ENCODE assay signal across 1 cellular context in the genomic region with DNA sequence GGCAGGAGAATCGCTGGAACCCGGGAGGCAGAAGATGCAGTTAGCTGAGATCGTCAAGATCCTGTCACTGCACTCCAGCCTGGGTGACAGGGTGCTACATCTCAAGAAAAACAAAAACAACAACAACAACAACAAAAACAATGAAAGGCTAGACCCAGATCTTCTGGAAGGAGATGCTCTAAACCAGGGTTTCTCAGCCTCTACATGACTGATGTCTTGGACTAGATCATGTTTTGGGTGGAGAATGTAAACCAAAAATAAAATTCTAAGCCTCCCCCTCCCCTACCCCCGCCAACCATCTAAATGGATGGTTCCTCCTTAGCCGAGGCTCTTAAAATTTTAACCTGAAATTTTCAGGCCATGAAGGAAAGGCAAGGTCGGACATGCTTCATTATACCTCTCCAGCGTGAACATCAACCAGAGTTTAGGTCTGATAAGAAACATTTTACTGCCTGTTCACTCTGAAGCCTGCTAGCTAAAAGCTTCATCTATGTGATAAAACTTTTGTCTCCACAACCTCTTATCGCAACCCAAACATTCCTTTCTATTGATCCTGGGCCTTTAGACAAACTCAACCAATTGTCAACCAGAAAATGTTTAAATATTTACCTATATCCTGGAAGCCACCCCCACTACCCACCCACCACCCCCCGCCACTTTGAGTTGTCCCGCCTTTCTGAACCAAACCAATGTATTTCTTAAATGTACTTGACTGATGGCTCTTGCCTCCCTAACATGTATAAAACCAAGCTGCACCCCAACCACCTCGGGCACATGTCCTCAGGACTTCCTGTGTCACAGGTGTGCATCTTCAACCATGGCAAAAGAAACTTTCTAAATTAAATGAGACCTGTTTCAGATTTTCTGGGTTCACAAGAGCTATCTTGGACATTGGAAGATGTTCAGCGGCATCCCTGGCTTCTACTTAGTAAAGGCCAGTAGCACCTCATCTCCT.
TF ChIP-seq lines count a peak whose summit lies in the region.

No MANE protein-coding gene starts in this region.

TF ChIP-seq in HEK293, 187 proteins besides CTCF, POLR2A, EP300 and RAD21 (continued from another document):
- TF ChIP-seq ZFHX2 (tag by site-specific recombination; conservative IDR thresholded peaks at IDR 0.05), result peak; percentile 22; the same call in 1 of the 2 replicates
- TF ChIP-seq, protein P1, sequence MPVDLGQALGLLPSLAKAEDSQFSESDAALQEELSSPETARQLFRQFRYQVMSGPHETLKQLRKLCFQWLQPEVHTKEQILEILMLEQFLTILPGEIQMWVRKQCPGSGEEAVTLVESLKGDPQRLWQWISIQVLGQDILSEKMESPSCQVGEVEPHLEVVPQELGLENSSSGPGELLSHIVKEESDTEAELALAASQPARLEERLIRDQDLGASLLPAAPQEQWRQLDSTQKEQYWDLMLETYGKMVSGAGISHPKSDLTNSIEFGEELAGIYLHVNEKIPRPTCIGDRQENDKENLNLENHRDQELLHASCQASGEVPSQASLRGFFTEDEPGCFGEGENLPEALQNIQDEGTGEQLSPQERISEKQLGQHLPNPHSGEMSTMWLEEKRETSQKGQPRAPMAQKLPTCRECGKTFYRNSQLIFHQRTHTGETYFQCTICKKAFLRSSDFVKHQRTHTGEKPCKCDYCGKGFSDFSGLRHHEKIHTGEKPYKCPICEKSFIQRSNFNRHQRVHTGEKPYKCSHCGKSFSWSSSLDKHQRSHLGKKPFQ (tag by site-specific recombination; IDR thresholded peaks at IDR 0.05), result 0 out of 2 replicates have a peak, but pooled peaks have one; percentile 38
- TF ChIP-seq SP3 (tag by site-specific recombination; IDR thresholded peaks at IDR 0.05), result 0 out of 2 replicates have a peak, but pooled peaks have one; percentile 35
- TF ChIP-seq, protein P2, sequence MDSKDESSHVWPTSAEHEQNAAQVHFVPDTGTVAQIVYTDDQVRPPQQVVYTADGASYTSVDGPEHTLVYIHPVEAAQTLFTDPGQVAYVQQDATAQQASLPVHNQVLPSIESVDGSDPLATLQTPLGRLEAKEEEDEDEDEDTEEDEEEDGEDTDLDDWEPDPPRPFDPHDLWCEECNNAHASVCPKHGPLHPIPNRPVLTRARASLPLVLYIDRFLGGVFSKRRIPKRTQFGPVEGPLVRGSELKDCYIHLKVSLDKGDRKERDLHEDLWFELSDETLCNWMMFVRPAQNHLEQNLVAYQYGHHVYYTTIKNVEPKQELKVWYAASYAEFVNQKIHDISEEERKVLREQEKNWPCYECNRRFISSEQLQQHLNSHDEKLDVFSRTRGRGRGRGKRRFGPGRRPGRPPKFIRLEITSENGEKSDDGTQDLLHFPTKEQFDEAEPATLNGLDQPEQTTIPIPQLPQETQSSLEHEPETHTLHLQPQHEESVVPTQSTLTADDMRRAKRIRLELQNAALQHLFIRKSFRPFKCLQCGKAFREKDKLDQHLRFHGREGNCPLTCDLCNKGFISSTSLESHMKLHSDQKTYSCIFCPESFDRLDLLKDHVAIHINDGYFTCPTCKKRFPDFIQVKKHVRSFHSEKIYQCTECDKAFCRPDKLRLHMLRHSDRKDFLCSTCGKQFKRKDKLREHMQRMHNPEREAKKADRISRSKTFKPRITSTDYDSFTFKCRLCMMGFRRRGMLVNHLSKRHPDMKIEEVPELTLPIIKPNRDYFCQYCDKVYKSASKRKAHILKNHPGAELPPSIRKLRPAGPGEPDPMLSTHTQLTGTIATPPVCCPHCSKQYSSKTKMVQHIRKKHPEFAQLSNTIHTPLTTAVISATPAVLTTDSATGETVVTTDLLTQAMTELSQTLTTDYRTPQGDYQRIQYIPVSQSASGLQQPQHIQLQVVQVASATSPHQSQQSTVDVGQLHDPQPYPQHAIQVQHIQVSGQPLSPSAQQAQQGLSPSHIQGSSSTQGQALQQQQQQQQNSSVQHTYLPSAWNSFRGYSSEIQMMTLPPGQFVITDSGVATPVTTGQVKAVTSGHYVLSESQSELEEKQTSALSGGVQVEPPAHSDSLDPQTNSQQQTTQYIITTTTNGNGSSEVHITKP (tag by site-specific recombination; IDR thresholded peaks at IDR 0.05), result peak; percentile 95
- TF ChIP-seq, protein P3, sequence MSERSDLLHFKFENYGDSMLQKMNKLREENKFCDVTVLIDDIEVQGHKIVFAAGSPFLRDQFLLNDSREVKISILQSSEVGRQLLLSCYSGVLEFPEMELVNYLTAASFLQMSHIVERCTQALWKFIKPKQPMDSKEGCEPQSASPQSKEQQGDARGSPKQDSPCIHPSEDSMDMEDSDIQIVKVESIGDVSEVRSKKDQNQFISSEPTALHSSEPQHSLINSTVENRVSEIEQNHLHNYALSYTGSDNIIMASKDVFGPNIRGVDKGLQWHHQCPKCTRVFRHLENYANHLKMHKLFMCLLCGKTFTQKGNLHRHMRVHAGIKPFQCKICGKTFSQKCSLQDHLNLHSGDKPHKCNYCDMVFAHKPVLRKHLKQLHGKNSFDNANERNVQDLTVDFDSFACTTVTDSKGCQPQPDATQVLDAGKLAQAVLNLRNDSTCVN (tag by site-specific recombination; optimal IDR thresholded peaks at IDR 0.05), result no peak
- TF ChIP-seq, protein P4, sequence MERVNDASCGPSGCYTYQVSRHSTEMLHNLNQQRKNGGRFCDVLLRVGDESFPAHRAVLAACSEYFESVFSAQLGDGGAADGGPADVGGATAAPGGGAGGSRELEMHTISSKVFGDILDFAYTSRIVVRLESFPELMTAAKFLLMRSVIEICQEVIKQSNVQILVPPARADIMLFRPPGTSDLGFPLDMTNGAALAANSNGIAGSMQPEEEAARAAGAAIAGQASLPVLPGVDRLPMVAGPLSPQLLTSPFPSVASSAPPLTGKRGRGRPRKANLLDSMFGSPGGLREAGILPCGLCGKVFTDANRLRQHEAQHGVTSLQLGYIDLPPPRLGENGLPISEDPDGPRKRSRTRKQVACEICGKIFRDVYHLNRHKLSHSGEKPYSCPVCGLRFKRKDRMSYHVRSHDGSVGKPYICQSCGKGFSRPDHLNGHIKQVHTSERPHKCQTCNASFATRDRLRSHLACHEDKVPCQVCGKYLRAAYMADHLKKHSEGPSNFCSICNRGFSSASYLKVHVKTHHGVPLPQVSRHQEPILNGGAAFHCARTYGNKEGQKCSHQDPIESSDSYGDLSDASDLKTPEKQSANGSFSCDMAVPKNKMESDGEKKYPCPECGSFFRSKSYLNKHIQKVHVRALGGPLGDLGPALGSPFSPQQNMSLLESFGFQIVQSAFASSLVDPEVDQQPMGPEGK (tag by site-specific recombination; IDR thresholded peaks at IDR 0.05), result 0 out of 2 replicates have a peak, but pooled peaks have one; percentile 7
- peak; percentile 33; the same call in 1 of the 2 replicates for TF ChIP-seq ZNF335 (tag by site-specific recombination; conservative IDR thresholded peaks at IDR 0.05)
- TF ChIP-seq ZFP37 (tag by site-specific recombination; IDR thresholded peaks at IDR 0.05), result no peak
- peak; percentile 96 for TF ChIP-seq TCF7L2 (IDR thresholded peaks at IDR 0.05; ENCODE audit: borderline replicate concordance, low read depth, low read length)
- TF ChIP-seq ZNF624 (tag by site-specific recombination; IDR thresholded peaks at IDR 0.05), result peak; percentile 4; the same call in 1 of the 2 replicates
- peak; percentile 64; the same call in 1 of the 2 replicates for TF ChIP-seq ZXDB (tag by site-specific recombination; IDR thresholded peaks at IDR 0.05)
- TF ChIP-seq ZNF214 (tag by site-specific recombination; IDR thresholded peaks at IDR 0.05; ENCODE audit: borderline replicate concordance), result no peak
- peak; percentile 92 for TF ChIP-seq FEZF1 (tag by site-specific recombination; IDR thresholded peaks at IDR 0.05)
- TF ChIP-seq, protein P5, sequence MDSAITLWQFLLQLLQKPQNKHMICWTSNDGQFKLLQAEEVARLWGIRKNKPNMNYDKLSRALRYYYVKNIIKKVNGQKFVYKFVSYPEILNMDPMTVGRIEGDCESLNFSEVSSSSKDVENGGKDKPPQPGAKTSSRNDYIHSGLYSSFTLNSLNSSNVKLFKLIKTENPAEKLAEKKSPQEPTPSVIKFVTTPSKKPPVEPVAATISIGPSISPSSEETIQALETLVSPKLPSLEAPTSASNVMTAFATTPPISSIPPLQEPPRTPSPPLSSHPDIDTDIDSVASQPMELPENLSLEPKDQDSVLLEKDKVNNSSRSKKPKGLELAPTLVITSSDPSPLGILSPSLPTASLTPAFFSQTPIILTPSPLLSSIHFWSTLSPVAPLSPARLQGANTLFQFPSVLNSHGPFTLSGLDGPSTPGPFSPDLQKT (IDR thresholded peaks at IDR 0.05; ENCODE audit: borderline replicate concordance, low read depth, low read length), result no peak
- peak; percentile 22; the same call in 1 of the 2 replicates for TF ChIP-seq EGR2 (tag by site-specific recombination; IDR thresholded peaks at IDR 0.05; ENCODE audit: low read depth)
- TF ChIP-seq ZNF600 (tag by site-specific recombination; IDR thresholded peaks at IDR 0.05), result no peak; the same call in 1 of the 2 replicates
- TF ChIP-seq SP2 (tag by site-specific recombination; IDR thresholded peaks at IDR 0.05), result 0 out of 2 replicates have a peak, but pooled peaks have one; percentile 4
- peak; percentile 66; the same call in 1 of the 2 replicates for TF ChIP-seq ZNF664 (tag by site-specific recombination; IDR thresholded peaks at IDR 0.05)
- TF ChIP-seq ZBTB20 (tag by site-specific recombination; IDR thresholded peaks at IDR 0.05), result peak; percentile 9; the same call in 1 of the 2 replicates
- TF ChIP-seq ZBTB17 (tag by site-specific recombination; IDR thresholded peaks at IDR 0.05), result 0 out of 2 replicates have a peak, but pooled peaks have one; percentile 20
